ENCODE assay signal across 17 cellular contexts in genomic region chr3:60160105-60160791, GRCh38.
"Had no signal": no experiment of that assay in that cellular context is flagged by ENCODE, and none has a peak within 500 bp of the region (broad histone marks: within the 10 kb centered on the region; RNA-seq: fewer than 3 reads in every experiment).

No MANE protein-coding gene starts in this region.

- H3K4me1 ChIP-seq: tibial nerve had no signal

- H3K27ac Mint-ChIP-seq: activated CD8-positive, alpha-beta memory T cell treated with anti-CD3 and anti-CD28 coated beads, Interleukin-2, amount 10 ng/mL, durations not matched to agents 7 days and 5 days; activated naive CD4-positive, alpha-beta T cell treated with anti-CD3 and anti-CD28 coated beads, Interleukin-2, amount 50 U/mL, for 72 hours; activated T-cell treated with anti-CD3 and anti-CD28 coated beads, Interleukin-2, amount 50 U/mL, for 24 hours; dendritic cell treated with granulocyte-macrophage colony-stimulating factor and Interleukin-4, amounts not matched to agents 40 ng/mL and 50 ng/mL, for 4 days; stimulated activated effector memory CD8-positive, alpha-beta T cell treated with anti-CD3 and anti-CD28 coated beads, Interleukin-12 subunit alpha, Interleukin-12 subunit beta, amount 100 ng/mL, for 72 hours had no signal

- H3K36me3 Mint-ChIP-seq: activated CD8-positive, alpha-beta memory T cell treated with anti-CD3 and anti-CD28 coated beads, Interleukin-2, amount 10 ng/mL, durations not matched to agents 7 days and 5 days; activated naive CD4-positive, alpha-beta T cell treated with anti-CD3 and anti-CD28 coated beads, Interleukin-2, amount 50 U/mL, for 72 hours; naive B cell; stimulated activated effector memory CD8-positive, alpha-beta T cell treated with anti-CD3 and anti-CD28 coated beads, Interleukin-12 subunit alpha, Interleukin-12 subunit beta, amount 100 ng/mL, for 72 hours had no signal

- H3K27me3 Mint-ChIP-seq: activated CD8-positive, alpha-beta memory T cell treated with anti-CD3 and anti-CD28 coated beads, Interleukin-2, amount 10 ng/mL, durations not matched to agents 7 days and 5 days; activated T-cell treated with anti-CD3 and anti-CD28 coated beads, Interleukin-2, amount 50 U/mL, for 24 hours; dendritic cell treated with granulocyte-macrophage colony-stimulating factor and Interleukin-4, amounts not matched to agents 40 ng/mL and 50 ng/mL, for 4 days; naive B cell had no signal

- H3K27ac ChIP-seq: brain microvascular endothelial cell, tibial nerve had no signal

- DNase-seq: activated CD4-positive, alpha-beta T cell treated with anti-CD3 and anti-CD28 coated beads, Interleukin-2, amount 50 U/mL, for 48 hours; activated CD4-positive, CD25-positive, alpha-beta regulatory T cell treated with anti-CD3 and anti-CD28 coated beads, Interleukin-2, amount 50 U/mL, for 72 hours; activated CD8-positive, alpha-beta memory T cell treated with anti-CD3 and anti-CD28 coated beads, Interleukin-2, amount 10 ng/mL, durations not matched to agents 7 days and 5 days; activated effector memory CD4-positive, alpha-beta T cell treated with Interleukin-2 at 50 U/mL for 16 hours; activated T-cell treated with anti-CD3 and anti-CD28 coated beads, Interleukin-2, amount 50 U/mL, for 24 hours; amygdala; brain microvascular endothelial cell; cerebellar nuclear complex; head of caudate nucleus; left colon; midbrain; naive B cell had no signal

- H3K4me3 ChIP-seq: lung, tibial nerve had no signal

- H3K36me3 ChIP-seq: brain microvascular endothelial cell, tibial nerve had no signal

- ATAC-seq: activated CD8-positive, alpha-beta memory T cell treated with anti-CD3 and anti-CD28 coated beads, Interleukin-2, amount 10 ng/mL, durations not matched to agents 7 days and 5 days; activated naive CD4-positive, alpha-beta T cell treated with anti-CD3 and anti-CD28 coated beads, Interleukin-2, amount 50 U/mL, for 72 hours; left colon; stimulated activated effector memory CD8-positive, alpha-beta T cell treated with anti-CD3 and anti-CD28 coated beads, Interleukin-12 subunit alpha, Interleukin-12 subunit beta, amount 100 ng/mL, for 72 hours had no signal

- H3K4me1 Mint-ChIP-seq: activated CD8-positive, alpha-beta memory T cell treated with anti-CD3 and anti-CD28 coated beads, Interleukin-2, amount 10 ng/mL, durations not matched to agents 7 days and 5 days; naive B cell had no signal

- H3K9me3 ChIP-seq: tibial nerve had no signal

- H3K9me3 Mint-ChIP-seq: activated T-cell treated with anti-CD3 and anti-CD28 coated beads, Interleukin-2, amount 50 U/mL, for 24 hours; dendritic cell treated with granulocyte-macrophage colony-stimulating factor and Interleukin-4, amounts not matched to agents 40 ng/mL and 50 ng/mL, for 4 days; naive B cell; stimulated activated effector memory CD8-positive, alpha-beta T cell treated with anti-CD3 and anti-CD28 coated beads, Interleukin-12 subunit alpha, Interleukin-12 subunit beta, amount 100 ng/mL, for 72 hours had no signal

- H3K27me3 ChIP-seq: brain microvascular endothelial cell, tibial nerve had no signal

- H3K4me3 Mint-ChIP-seq: activated CD8-positive, alpha-beta memory T cell treated with anti-CD3 and anti-CD28 coated beads, Interleukin-2, amount 10 ng/mL, durations not matched to agents 7 days and 5 days; activated T-cell treated with anti-CD3 and anti-CD28 coated beads, Interleukin-2, amount 50 U/mL, for 24 hours; dendritic cell treated with granulocyte-macrophage colony-stimulating factor and Interleukin-4, amounts not matched to agents 40 ng/mL and 50 ng/mL, for 4 days; naive B cell; stimulated activated effector memory CD8-positive, alpha-beta T cell treated with anti-CD3 and anti-CD28 coated beads, Interleukin-12 subunit alpha, Interleukin-12 subunit beta, amount 100 ng/mL, for 72 hours had no signal
